ENCODE assay signal across 8 cellular contexts in genomic region chr14:22982477-22983245, GRCh38. TPM values are rescaled to one million over a fixed set of nuclear protein-coding genes. Genes with fewer than 3 reads are reported as not detected.
DNase-seq lines count a peak whose midpoint lies in the region; ATAC-seq and TF ChIP-seq lines count a peak whose summit lies in the region.

Gene AJUBA, minus strand, starts transcription at chr14:22982551. Its CDS starts 285 bp downstream, at chr14:22982266.

- H3K27me3 Mint-ChIP-seq in GM23338 (ENCODE audit: insufficient read depth, low read depth, poor library complexity), result peaks cover 13% of the 10 kb centered on the region
- H3K27me3 Mint-ChIP-seq in activated CD4-positive, alpha-beta memory T cell treated with anti-CD3 and anti-CD28 coated beads for 36 hours, result no peaks in the 10 kb centered on the region

- H3K4me3 ChIP-seq in BLaER1, result peak within 1 kb of the TSS; percentile 88
- peak within 1 kb of the TSS; percentile 70 for H3K4me3 ChIP-seq in GM23338
- H3K4me3 ChIP-seq in ectodermal cell (ENCODE audit: insufficient read depth, low read depth, low read length), result peak within 1 kb of the TSS; percentile 98
- H3K4me3 ChIP-seq in lower leg skin (ENCODE audit: low read depth, poor library complexity, severe bottlenecking), result peak within 1 kb of the TSS; percentile 66

- CTCF ChIA-PET in activated CD4-positive, alpha-beta memory T cell treated with anti-CD3 and anti-CD28 coated beads for 36 hours (lab: Charles Lee), result interaction anchor here (0.6 to 18.3 kb wide), 34 partner anchors 8 to 445 kb away, joined by 3 to 839 read pairs (median 4); partner anchors contain the start of genes CDH24, HAUS4, PRMT5 and PSMB5

- H3K9me2 ChIP-seq in GM23338 (ENCODE audit: insufficient read depth), result no peaks in the 10 kb centered on the region

- peak within 1 kb of the TSS; percentile 82 for H3K27ac ChIP-seq in BLaER1
- peak within 1 kb of the TSS; percentile 81; the same call in 1 of the 2 replicates for H3K27ac ChIP-seq in GM23338 (ENCODE audit: low read depth)
- peak within 1 kb of the TSS; percentile 89 for H3K27ac ChIP-seq in ectodermal cell (ENCODE audit: insufficient read depth, low read depth, low read length, poor library complexity, severe bottlenecking)

- peaks cover 30% of the 10 kb centered on the region for H3K4me1 Mint-ChIP-seq in GM23338
- H3K4me1 Mint-ChIP-seq in activated CD4-positive, alpha-beta memory T cell treated with anti-CD3 and anti-CD28 coated beads for 36 hours (ENCODE audit: low read depth), result peaks cover 6% of the 10 kb centered on the region

- peaks cover 39% of the 10 kb centered on the region for H3K79me2 ChIP-seq in GM23338 (replicated peaks; ENCODE audit: insufficient read depth)

- H3K4me1 ChIP-seq in BLaER1, result peaks cover 57% of the 10 kb centered on the region
- peaks cover 31% of the 10 kb centered on the region for H3K4me1 ChIP-seq in GM23338 (ENCODE audit: insufficient read depth)
- H3K4me1 ChIP-seq in ectodermal cell (ENCODE audit: control insufficient read depth, insufficient read depth, low read length), result peaks cover 14% of the 10 kb centered on the region

- peak within 1 kb of the TSS; percentile 97 for H3K4me2 ChIP-seq in BLaER1
- H3K4me2 ChIP-seq in GM23338, result peak within 1 kb of the TSS; percentile 92

- no peaks in the 10 kb centered on the region for H3K9me3 ChIP-seq in BLaER1
- no peaks in the 10 kb centered on the region for H3K9me3 ChIP-seq in ectodermal cell (ENCODE audit: control insufficient read depth, low read length)

- ATAC-seq in GM23338 (peak; percentile 17), GM21367 (IDR thresholded peaks at IDR 0.05; ENCODE audit: unreplicated experiment) (no peak)

- H3K27ac Mint-ChIP-seq in GM23338, result no peak within 1 kb of the TSS
- H3K27ac Mint-ChIP-seq in activated CD4-positive, alpha-beta memory T cell treated with anti-CD3 and anti-CD28 coated beads for 36 hours, result no peak within 1 kb of the TSS

- peaks cover 24% of the 10 kb centered on the region for H4K20me1 ChIP-seq in BLaER1
- H4K20me1 ChIP-seq in GM23338 (replicated peaks; ENCODE audit: insufficient read depth), result no peaks in the 10 kb centered on the region; the same call in none of the 2 replicates

- no peak for TF ChIP-seq POLR2A in lower leg skin (IDR thresholded peaks at IDR 0.05)

- DNase-seq in GM23338 (ENCODE audit: low spot score) (peak; percentile 96), NCI-H460 (ENCODE audit: extremely low read depth, low read depth) (peak; percentile 90), lower leg skin (ENCODE audit: low spot score in 2 of 2) (peak; percentile 87 to 96)
- peak; percentile 82 for DNase-seq in activated CD4-positive, alpha-beta memory T cell treated with anti-CD3 and anti-CD28 coated beads for 36 hours
- peak; percentile 81 for DNase-seq in stimulated activated CD4-positive, alpha-beta T cell treated with anti-CD3 and anti-CD28 coated beads, Interleukin-4, amount 100 ng/mL, for 24 hours

- H3K27me3 ChIP-seq in BLaER1 (peaks cover 22% of the 10 kb centered on the region), GM23338 (ENCODE audit: insufficient read depth) (peaks cover 19% of the 10 kb centered on the region), ectodermal cell (ENCODE audit: control insufficient read depth, insufficient read depth, low read length, poor library complexity, severe bottlenecking) (no peaks in the 10 kb centered on the region)

- POLR2A ChIA-PET in activated CD4-positive, alpha-beta memory T cell treated with anti-CD3 and anti-CD28 coated beads for 36 hours (lab: Charles Lee), result interaction anchor here (0.7 to 1.7 kb wide), 6 partner anchors 24 to 80 kb away, joined by 3 to 4 read pairs (median 3); no protein-coding TSS in a partner anchor

- H3K9ac ChIP-seq in BLaER1, result peak within 1 kb of the TSS; percentile 85

- H3K36me3 ChIP-seq in BLaER1 (peaks cover 25% of the 10 kb centered on the region), GM23338 (ENCODE audit: insufficient read depth) (no peaks in the 10 kb centered on the region), ectodermal cell (ENCODE audit: control insufficient read depth, insufficient read depth, low read length) (peaks cover 15% of the 10 kb centered on the region)

- peaks cover 14% of the 10 kb centered on the region; the same call in 2 of the 3 replicates for H3K9me3 Mint-ChIP-seq in GM23338
- H3K9me3 Mint-ChIP-seq in activated CD4-positive, alpha-beta memory T cell treated with anti-CD3 and anti-CD28 coated beads for 36 hours, result no peaks in the 10 kb centered on the region

- no peak within 1 kb of the TSS; the same call in 2 of the 3 replicates for H3K4me3 Mint-ChIP-seq in GM23338
- no peak within 1 kb of the TSS for H3K4me3 Mint-ChIP-seq in activated CD4-positive, alpha-beta memory T cell treated with anti-CD3 and anti-CD28 coated beads for 36 hours

- H3F3A ChIP-seq in GM23338 (replicated peaks; ENCODE audit: low read depth), result peaks cover 26% of the 10 kb centered on the region

- 1 to 2% methylated on average over 48 of the region's 48 CpGs for WGBS in ectodermal cell, 2 experiments
- WGBS in lower leg skin, 2 donors, result 0 to 1% methylated on average over 35 to 42 of the region's 48 CpGs

- intact Hi-C loops in activated CD4-positive, alpha-beta memory T cell treated with anti-CD3 and anti-CD28 coated beads for 36 hours (cut with micrococcal nuclease), result loop anchor here (1.0 to 10.0 kb wide), 8 partner anchors 9 to 425 kb away; partner anchors contain the start of genes HAUS4, LRP10, PRMT5 and SLC7A8
- intact Hi-C loops in lower leg skin (cut with DNase I; ENCODE audit: low total_unique reads), result loop anchor here (2.0 kb wide), 1 partner anchor 52 kb away; no protein-coding TSS in a partner anchor

- H3K36me3 Mint-ChIP-seq in GM23338 (ENCODE audit: low read depth), result peaks cover 36% of the 10 kb centered on the region
- no peaks in the 10 kb centered on the region for H3K36me3 Mint-ChIP-seq in activated CD4-positive, alpha-beta memory T cell treated with anti-CD3 and anti-CD28 coated beads for 36 hours

- peak within 1 kb of the TSS; percentile 8; the same call in 1 of the 2 replicates for H2AFZ ChIP-seq in GM23338

- TF ChIP-seq CTCF in GM23338 (conservative IDR thresholded peaks at IDR 0.05; ENCODE audit: low read depth in 2 of 2), result no peak
- no peak for TF ChIP-seq CTCF in lower leg skin (IDR thresholded peaks at IDR 0.05)

TF ChIP-seq in GM23338, 12 proteins besides CTCF, POLR2A, EP300 and RAD21:
- TF ChIP-seq ZNF114 (CRISPR knock-in tag; IDR thresholded peaks at IDR 0.05) (no peak), CREB1 (CRISPR knock-in tag; IDR thresholded peaks at IDR 0.05; ENCODE audit: low read depth) (peak; percentile 67), POLR2AphosphoS5 (IDR thresholded peaks at IDR 0.05; ENCODE audit: low read depth) (peak; percentile 80)

RNA-seq across cellular contexts. Expression of gene AJUBA, which starts in this region (rescaled TPM):
- total RNA-seq in GM23338 (2014; rRNA removed; shearing (Covaris generic)), result 45.8 and 55.9 TPM in 2 replicates
- 11.8 and 12.5 TPM in 2 replicates for polyA plus RNA-seq in GM23338 (2016; fragmentation: Nextera tagmentation; extraction: Ambion mirVana)
- total RNA-seq in NCI-H460 (2014; rRNA removed; shearing (Covaris generic)), result 61.0 and 75.1 TPM in 2 replicates
- 72.1 and 74.2 TPM in 2 replicates for polyA plus RNA-seq in NCI-H460 (2014; cell fraction: nucleus; rRNA removed)
- 1 to 10 TPM; 1.5 to 1.7 TPM for total RNA-seq in activated CD4-positive, alpha-beta memory T cell treated with anti-CD3 and anti-CD28 coated beads for 36 hours
- polyA plus RNA-seq in ectodermal cell (2013, experiment 1 of 4), result 121 TPM
- polyA plus RNA-seq in ectodermal cell (2013, experiment 2 of 4), result 139 TPM
- 91.1 TPM for polyA plus RNA-seq in ectodermal cell (2013, experiment 3 of 4)
- polyA plus RNA-seq in ectodermal cell (2013, experiment 4 of 4), result 103 TPM
- total RNA-seq in lower leg skin, result 10 to 100 TPM; 66.2 to 98.4 (median 74.8) TPM

Comparison
In these comparisons a context has a peak if more than half of its experiments do, and no peak if none do; other contexts are left out.
1. RNA of gene AJUBA (total RNA-seq): 66.2 to 98.4 TPM in lower leg skin, 61.0 to 75.1 TPM in NCI-H460 and 45.8 to 55.9 TPM in GM23338; 1.5 to 1.7 TPM in activated CD4-positive, alpha-beta memory T cell treated with anti-CD3 and anti-CD28 coated beads for 36 hours; every median in the first group is over 10 times any median in the second.
2. Peak in every context shown above with its lines, with median percentiles within 50 percentile points of each other: H3K27ac ChIP-seq, H3K4me3 ChIP-seq and DNase-seq.